In the genomic region with DNA sequence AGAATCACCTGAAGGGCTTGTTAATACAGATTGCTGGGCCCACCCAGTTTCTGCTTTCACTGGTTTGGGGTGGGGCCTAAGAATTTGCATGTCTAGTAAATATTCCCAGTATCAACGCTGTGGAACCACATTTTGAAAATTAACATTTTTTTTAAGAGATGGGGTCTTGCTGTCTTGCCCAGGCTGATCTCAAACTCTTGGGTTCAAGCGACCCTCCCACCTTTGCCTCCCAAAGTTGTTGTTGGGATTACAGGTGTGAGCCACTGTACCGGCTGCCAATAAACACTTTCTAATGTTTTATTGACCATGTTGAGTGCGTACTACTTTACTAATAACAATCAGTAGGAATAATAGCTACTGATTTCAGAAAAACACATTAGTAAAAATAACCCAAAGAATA, we compare ENCODE assay signal across 11 cellular contexts. TPM values are rescaled to one million over a fixed set of nuclear protein-coding genes. Genes with fewer than 3 reads are reported as not detected.
DNase-seq lines count a peak whose midpoint lies in the region; ATAC-seq, FAIRE-seq and TF ChIP-seq lines count a peak whose summit lies in the region.
"Had no signal": no experiment of that assay in that cellular context is flagged by ENCODE, and none has a peak within 500 bp of the region (broad histone marks: within the 10 kb centered on the region; RNA-seq: fewer than 3 reads in every experiment).

No MANE protein-coding gene starts in this region.

- H4K8ac ChIP-seq in mesendoderm (ENCODE audit: low read depth, low read length) = no peak overlapping the region

- peaks cover 3% of the 10 kb centered on the region; the same call in 1 of the 2 replicates for H4K20me1 ChIP-seq in HepG2 (ENCODE audit: insufficient read depth, low read length)

- no peak overlapping the region for H3K23ac ChIP-seq in mesendoderm (ENCODE audit: low read length)

- H3K36me3 ChIP-seq in HepG2 (replicated peaks in 1 of 2; ENCODE audit: control insufficient read depth in 1 of 2, insufficient read depth in 2 of 2, low read length in 2 of 2) (peaks cover 20 to 59% of the 10 kb centered on the region in 2 experiments), right lobe of liver (peaks cover 25 to 58% (median 51%) of the 10 kb centered on the region in 4 donors), adipocyte (ENCODE audit: control insufficient read depth, insufficient read depth, low read length, severe bottlenecking) (peaks cover 60% of the 10 kb centered on the region), mesendoderm (ENCODE audit: control insufficient read depth, insufficient read depth, low read length) (peaks cover 27% of the 10 kb centered on the region), vagina (peaks cover 6 to 59% of the 10 kb centered on the region in 2 donors), upper lobe of left lung (peaks cover 53 to 59% (median 54%) of the 10 kb centered on the region in 4 donors)

- 96% methylated on average over 4 of the region's 4 CpGs for WGBS in HepG2 (ENCODE audit: low lambda C conversion rate)
- whole genome bisulfite sequencing in right lobe of liver (ENCODE audit: insufficient coverage, low coverage, low lambda C conversion rate, missing lambda C conversion rate) = 92% methylated on average over 4 of the region's 4 CpGs
- WGBS in mesendoderm (ENCODE audit: extremely low coverage, insufficient coverage, low lambda C conversion rate) = no CpG with 5 or more reads among the region's 4 CpGs
- 66 to 81% methylated on average over 4 of the region's 4 CpGs for WGBS in upper lobe of left lung, 2 donors

- no TSS peak for BruUV-seq in HepG2 (replicated peaks; lab: Mats Ljungman, UMichigan)

- no peak overlapping the region for H3K18ac ChIP-seq in mesendoderm (ENCODE audit: low read length)

- H2BK15ac ChIP-seq in mesendoderm (replicated peaks; ENCODE audit: low read depth) = no peak overlapping the region

- ATAC-seq in HepG2 = no peak
- no peak for ATAC-seq in right lobe of liver
- no peak for ATAC-seq in upper lobe of left lung (ENCODE audit: low FRiP score in 2 of 2)
- no peak for ATAC-seq in HG02885 (IDR thresholded peaks at IDR 0.05; ENCODE audit: poor library complexity, unreplicated experiment)
- ATAC-seq: gastroesophageal sphincter had no signal

- TF ChIP-seq EP300 in HepG2 (IDR thresholded peaks at IDR 0.05; ENCODE audit: low read depth in 2 of 2, low read length in 2 of 2) (no peak), HepG2 (CRISPR knock-in tag; IDR thresholded peaks at IDR 0.05; ENCODE audit: borderline replicate concordance) (no peak), upper lobe of left lung (IDR thresholded peaks at IDR 0.05) (no peak)

- TF ChIP-seq CTCF in HepG2 (CRISPR knock-in tag; IDR thresholded peaks at IDR 0.05) (no peak), right lobe of liver (IDR thresholded peaks at IDR 0.05) (no peak), vagina (IDR thresholded peaks at IDR 0.05) (no peak), upper lobe of left lung (IDR thresholded peaks at IDR 0.05) (no peak)

- no peak overlapping the region for H3K27ac ChIP-seq in HepG2 (ENCODE audit: extremely low read length, insufficient read depth, low read length)
- H3K27ac ChIP-seq in right lobe of liver = no peak overlapping the region
- no peak overlapping the region for H3K27ac ChIP-seq in mesendoderm (ENCODE audit: low read depth, low read length)
- H3K27ac ChIP-seq in vagina = peak overlapping the region; percentile 99
- peak overlapping the region in 1 of 4 donors; percentile 99 for H3K27ac ChIP-seq in upper lobe of left lung

- no peak overlapping the region for H3K4ac ChIP-seq in mesendoderm (ENCODE audit: low read depth, low read length)

- in situ Hi-C loops in HepG2 (cut with HindIII; ENCODE audit: extremely low pct_ligation_motif_present, low pct_unique_long_range_greater_than_20kb) = loop anchor here (5.0 kb wide), 1 partner anchor 51 kb away; the partner anchor contains the start of gene ZBED5

- no peak for FAIRE-seq in HepG2 (lab: Jason Lieb, UNC)

- H3K27me3 ChIP-seq in HepG2 (ENCODE audit: control insufficient read depth in 1 of 2, insufficient read depth in 2 of 2, low read length in 2 of 2) (no peaks in the 10 kb centered on the region; a peak in 1 of 5 replicates), right lobe of liver (no peaks in the 10 kb centered on the region), adipocyte (replicated peaks; ENCODE audit: control insufficient read depth, insufficient read depth, low read length) (no peaks in the 10 kb centered on the region), mesendoderm (ENCODE audit: insufficient read depth, low read length, poor library complexity) (no peaks in the 10 kb centered on the region), vagina (no peaks in the 10 kb centered on the region), upper lobe of left lung (no peaks in the 10 kb centered on the region)
- H3K27me3 ChIP-seq: gastroesophageal sphincter had no signal

- H3K9me3 ChIP-seq in HepG2 (ENCODE audit: low read length) (no peaks in the 10 kb centered on the region), right lobe of liver (no peaks in the 10 kb centered on the region), adipocyte (ENCODE audit: control insufficient read depth, low read length) (no peaks in the 10 kb centered on the region), vagina (no peaks in the 10 kb centered on the region), upper lobe of left lung (no peaks in the 10 kb centered on the region)
- H3K9me3 ChIP-seq: gastroesophageal sphincter had no signal

- H3K4me1 ChIP-seq in HepG2 (ENCODE audit: insufficient read depth, low read length) = peaks cover 47% of the 10 kb centered on the region
- H3K4me1 ChIP-seq in right lobe of liver = peaks cover 0 to 23% (median 10%) of the 10 kb centered on the region in 4 donors
- H3K4me1 ChIP-seq in adipocyte (ENCODE audit: control insufficient read depth, insufficient read depth, low read length) = peaks cover 42% of the 10 kb centered on the region
- H3K4me1 ChIP-seq in mesendoderm (ENCODE audit: control insufficient read depth, low read depth, low read length) = no peaks in the 10 kb centered on the region
- H3K4me1 ChIP-seq in vagina = peaks cover 50% of the 10 kb centered on the region
- H3K4me1 ChIP-seq in upper lobe of left lung = peaks cover 36 to 58% (median 40%) of the 10 kb centered on the region in 4 donors

- no peak overlapping the region for H2AK5ac ChIP-seq in mesendoderm (ENCODE audit: low read length)

- intact Hi-C loops in HepG2 (cut with micrococcal nuclease; ENCODE audit: unreplicated experiment) = loop anchor here (5.0 kb wide), 2 partner anchors 121 to 519 kb away; no protein-coding TSS in a partner anchor
- intact Hi-C loops in right lobe of liver (cut with DNase I) = no loop called here
- intact Hi-C loops in vagina (cut with DNase I) = loop anchor here (5.0 kb wide), 1 partner anchor 51 kb away; the partner anchor contains the start of gene ZBED5

- H3K9ac ChIP-seq in HepG2 (ENCODE audit: insufficient read depth, low read depth, low read length) = no peak overlapping the region
- H3K9ac ChIP-seq in adipocyte (ENCODE audit: low read length) = peak overlapping the region; percentile 100
- peak overlapping the region; percentile 38 for H3K9ac ChIP-seq in mesendoderm (ENCODE audit: low read length)

- POLR2A ChIA-PET in HepG2 (lab: Yijun Ruan, JAX) = interaction anchor here (1.2 to 4.5 kb wide), 4 partner anchors 8 to 52 kb away, joined by 3 to 104 read pairs (median 11); partner anchors contain the start of gene ZBED5

- H3K4me2 ChIP-seq in HepG2 (ENCODE audit: low read depth, low read length) (peak overlapping the region; percentile 76), mesendoderm (ENCODE audit: low read length) (peak overlapping the region; percentile 7)

- H2AFZ ChIP-seq in HepG2 (ENCODE audit: low read length) = no peak overlapping the region

- TF ChIP-seq POLR2A in HepG2 (IDR thresholded peaks at IDR 0.05; ENCODE audit: insufficient read depth in 1 of 2, low read depth in 2 of 2, low read length in 2 of 2) (no peak), right lobe of liver (IDR thresholded peaks at IDR 0.05) (no peak), vagina (IDR thresholded peaks at IDR 0.05) (no peak), upper lobe of left lung (IDR thresholded peaks at IDR 0.05) (no peak)

- H3K56ac ChIP-seq in mesendoderm (ENCODE audit: low read length) = no peak overlapping the region

- H2BK120ac ChIP-seq in mesendoderm (ENCODE audit: low read depth, low read length) = no peak overlapping the region

- TF ChIP-seq RAD21 in HepG2 (CRISPR knock-in tag; IDR thresholded peaks at IDR 0.05) = no peak

- no peak overlapping the region for H2BK5ac ChIP-seq in mesendoderm (ENCODE audit: low read length)

- H3K4me3 ChIP-seq in HepG2 (replicated peaks in 1 of 3; ENCODE audit: insufficient read depth in 1 of 3, low read depth in 2 of 3, low read length in 3 of 3) (peak overlapping the region; percentile 7 to 88 (median 37); a peak in 3 of 6 replicates), right lobe of liver (no peak overlapping the region), adipocyte (ENCODE audit: low read length) (peak overlapping the region; percentile 97), mesendoderm (ENCODE audit: low read length) (no peak overlapping the region), vagina (peak overlapping the region in 1 of 2 donors; percentile 93), upper lobe of left lung (peak overlapping the region in 2 of 4 donors; percentile 90 to 95)

- DNase-seq in HepG2 (ENCODE audit: low spot score) (no peak), right lobe of liver (no peak), adipocyte (ENCODE audit: low read depth) (no peak), mesendoderm (no peak), vagina (ENCODE audit: extremely low spot score in 2 of 2) (no peak), upper lobe of left lung (no peak), ecto neural progenitor cell (ENCODE audit: low spot score) (no peak)
- DNase-seq: activated CD8-positive, alpha-beta memory T cell treated with anti-CD3 and anti-CD28 coated beads for 24 hours; NCI-H510A had no signal

- H3K79me1 ChIP-seq in mesendoderm (ENCODE audit: low read length) = peaks cover 17% of the 10 kb centered on the region

- H3K79me2 ChIP-seq in HepG2 (ENCODE audit: insufficient read depth, low read length) = peaks cover 46% of the 10 kb centered on the region
- H3K79me2 ChIP-seq in mesendoderm (ENCODE audit: control insufficient read depth, insufficient read depth, low read length) = peaks cover 30% of the 10 kb centered on the region

- no peak overlapping the region for H4K5ac ChIP-seq in mesendoderm (ENCODE audit: low read length)

- CTCF ChIA-PET in HepG2 (lab: Yijun Ruan, JAX; ENCODE audit: low intra/inter-chr PET ratio, low total read pairs) = no interaction called here

RNA-seq across cellular contexts. Expression of gene EIF4G2, which starts 2.5 kb away (rescaled TPM):
- 546 and 803 TPM in 2 replicates for total RNA-seq in HepG2 (2016; rRNA removed; fragmentation: Illumina TruSeq; extraction: Trizol)
- 73.8 and 95.4 TPM in 2 replicates for total RNA-seq in HepG2 (2016; cell fraction: cytosol; rRNA removed; fragmentation: Illumina TruSeq; extraction: Trizol; ENCODE audit: low read depth)
- 522 and 797 TPM in 2 replicates for total RNA-seq in HepG2 (2016; cell fraction: insoluble cytoplasmic fraction; rRNA removed; fragmentation: Illumina TruSeq; extraction: Trizol)
- 313 and 368 TPM in 2 replicates for total RNA-seq in HepG2 (2016; cell fraction: membrane; rRNA removed; fragmentation: Illumina TruSeq; extraction: Trizol)
- total RNA-seq in HepG2 (2016; cell fraction: nucleus; rRNA removed; fragmentation: Illumina TruSeq; extraction: Trizol) = 384 and 431 TPM in 2 replicates
- polyA plus RNA-seq in HepG2 (2011; rRNA removed) = 290 and 362 TPM in 2 replicates
- polyA plus RNA-seq in HepG2 (2011; cell fraction: cytosol; rRNA removed) = 158 and 238 TPM in 2 replicates
- 257 and 286 TPM in 2 replicates for polyA plus RNA-seq in HepG2 (2011; cell fraction: nucleus; rRNA removed)
- 312 and 316 TPM in 2 replicates for polyA plus RNA-seq in HepG2 (2012)
- polyA plus RNA-seq in HepG2 (2016; cell fraction: cytosol; fragmentation: Illumina TruSeq; extraction: Trizol; ENCODE audit: low read depth) = 33.7 and 42.4 TPM in 2 replicates
- polyA plus RNA-seq in HepG2 (2016; cell fraction: insoluble cytoplasmic fraction; fragmentation: Illumina TruSeq; extraction: Trizol; ENCODE audit: low read depth) = 793 and 841 TPM in 2 replicates
- 156 and 196 TPM in 2 replicates for polyA plus RNA-seq in HepG2 (2016; cell fraction: membrane; fragmentation: Illumina TruSeq; extraction: Trizol; ENCODE audit: low read depth)
- 494 and 516 TPM in 2 replicates for polyA plus RNA-seq in HepG2 (2016; cell fraction: nucleus; fragmentation: Illumina TruSeq; extraction: Trizol; ENCODE audit: insufficient read depth, low read depth)
- 292 and 575 TPM in 2 replicates for polyA minus RNA-seq in HepG2 (2011; rRNA and poly(A)+ RNA removed; ENCODE audit: low replicate concordance)
- polyA minus RNA-seq in HepG2 (2011; cell fraction: cytosol; rRNA and poly(A)+ RNA removed) = 452 and 495 TPM in 2 replicates
- 406 and 495 TPM in 2 replicates for polyA minus RNA-seq in HepG2 (2011; cell fraction: nucleus; rRNA and poly(A)+ RNA removed)
- total RNA-seq in right lobe of liver = 100 to 1,000 TPM; 229 to 373 (median 302) TPM
- 1,021 TPM for polyA plus RNA-seq in mesendoderm (2013, experiment 1 of 2)
- 1,034 TPM for polyA plus RNA-seq in mesendoderm (2013, experiment 2 of 2)
- 368 TPM for total RNA-seq in vagina
- total RNA-seq in upper lobe of left lung = 1,000 to 10,000 TPM in 1 of 6 donors, 100 to 1,000 TPM in 5; 249 to 1,049 (median 632) TPM

RNA-seq across cellular contexts. Expression of gene ZBED5, which starts 51.6 kb away (rescaled TPM):
- 11.7 and 18.2 TPM in 2 replicates for total RNA-seq in HepG2 (2016; rRNA removed; fragmentation: Illumina TruSeq; extraction: Trizol)
- 2.6 and 3.5 TPM in 2 replicates for total RNA-seq in HepG2 (2016; cell fraction: cytosol; rRNA removed; fragmentation: Illumina TruSeq; extraction: Trizol; ENCODE audit: low read depth)
- 12.8 and 16.3 TPM in 2 replicates for total RNA-seq in HepG2 (2016; cell fraction: insoluble cytoplasmic fraction; rRNA removed; fragmentation: Illumina TruSeq; extraction: Trizol)
- total RNA-seq in HepG2 (2016; cell fraction: membrane; rRNA removed; fragmentation: Illumina TruSeq; extraction: Trizol) = 7.1 and 8.0 TPM in 2 replicates
- total RNA-seq in HepG2 (2016; cell fraction: nucleus; rRNA removed; fragmentation: Illumina TruSeq; extraction: Trizol) = 41.6 and 42.3 TPM in 2 replicates
- 30.4 and 38.6 TPM in 2 replicates for polyA plus RNA-seq in HepG2 (2011; rRNA removed)
- polyA plus RNA-seq in HepG2 (2011; cell fraction: cytosol; rRNA removed) = 12.1 and 15.9 TPM in 2 replicates
- polyA plus RNA-seq in HepG2 (2011; cell fraction: nucleus; rRNA removed) = 32.3 and 43.5 TPM in 2 replicates
- 13.2 and 15.8 TPM in 2 replicates for polyA plus RNA-seq in HepG2 (2012)
- 0.96 and 1.2 TPM in 2 replicates for polyA plus RNA-seq in HepG2 (2016; cell fraction: cytosol; fragmentation: Illumina TruSeq; extraction: Trizol; ENCODE audit: low read depth)
- 14.0 and 15.2 TPM in 2 replicates for polyA plus RNA-seq in HepG2 (2016; cell fraction: insoluble cytoplasmic fraction; fragmentation: Illumina TruSeq; extraction: Trizol; ENCODE audit: low read depth)
- polyA plus RNA-seq in HepG2 (2016; cell fraction: membrane; fragmentation: Illumina TruSeq; extraction: Trizol; ENCODE audit: low read depth) = 2.6 and 3.1 TPM in 2 replicates
- polyA plus RNA-seq in HepG2 (2016; cell fraction: nucleus; fragmentation: Illumina TruSeq; extraction: Trizol; ENCODE audit: insufficient read depth, low read depth) = 70.9 and 72.1 TPM in 2 replicates
- 122 and 258 TPM in 2 replicates for polyA minus RNA-seq in HepG2 (2011; rRNA and poly(A)+ RNA removed; ENCODE audit: low replicate concordance)
- polyA minus RNA-seq in HepG2 (2011; cell fraction: cytosol; rRNA and poly(A)+ RNA removed) = 15.7 and 19.7 TPM in 2 replicates
- polyA minus RNA-seq in HepG2 (2011; cell fraction: nucleus; rRNA and poly(A)+ RNA removed) = 88.1 and 103 TPM in 2 replicates
- total RNA-seq in right lobe of liver = 10 to 100 TPM in 2 of 6 experiments, 1 to 10 TPM in 4; 7.0 to 11.7 (median 8.7) TPM
- polyA plus RNA-seq in mesendoderm (2013, experiment 1 of 2) = 35.8 TPM
- 35.5 TPM for polyA plus RNA-seq in mesendoderm (2013, experiment 2 of 2)
- 40.8 TPM for total RNA-seq in vagina
- total RNA-seq in upper lobe of left lung = 10 to 100 TPM; 14.4 to 54.6 (median 36.7) TPM

RNA-seq across cellular contexts. Expression of gene CTR9, which starts 55.2 kb away (rescaled TPM):
- total RNA-seq in HepG2 (2016; rRNA removed; fragmentation: Illumina TruSeq; extraction: Trizol) (22.1 and 35.9 TPM in 2 replicates), right lobe of liver (10 to 100 TPM; 15.9 to 38.9 (median 20.0) TPM), vagina (20.6 TPM), upper lobe of left lung (10 to 100 TPM in 5 of 6 donors, 1 to 10 TPM in 1; 9.9 to 35.4 (median 26.9) TPM)
- 2.4 and 2.7 TPM in 2 replicates for total RNA-seq in HepG2 (2016; cell fraction: cytosol; rRNA removed; fragmentation: Illumina TruSeq; extraction: Trizol; ENCODE audit: low read depth)
- total RNA-seq in HepG2 (2016; cell fraction: insoluble cytoplasmic fraction; rRNA removed; fragmentation: Illumina TruSeq; extraction: Trizol) = 20.3 and 33.1 TPM in 2 replicates
- total RNA-seq in HepG2 (2016; cell fraction: membrane; rRNA removed; fragmentation: Illumina TruSeq; extraction: Trizol) = 7.5 and 8.7 TPM in 2 replicates
- 14.9 and 16.5 TPM in 2 replicates for total RNA-seq in HepG2 (2016; cell fraction: nucleus; rRNA removed; fragmentation: Illumina TruSeq; extraction: Trizol)
- polyA plus RNA-seq in HepG2 (2011; rRNA removed) = 6.1 and 6.6 TPM in 2 replicates
- polyA plus RNA-seq in HepG2 (2011; cell fraction: cytosol; rRNA removed) = 3.1 and 4.9 TPM in 2 replicates
- 2.9 and 4.3 TPM in 2 replicates for polyA plus RNA-seq in HepG2 (2011; cell fraction: nucleus; rRNA removed)
- 9.8 and 14.0 TPM in 2 replicates for polyA plus RNA-seq in HepG2 (2012)
- polyA plus RNA-seq in HepG2 (2016; cell fraction: cytosol; fragmentation: Illumina TruSeq; extraction: Trizol; ENCODE audit: low read depth) = 0.71 and 0.75 TPM in 2 replicates
- polyA plus RNA-seq in HepG2 (2016; cell fraction: insoluble cytoplasmic fraction; fragmentation: Illumina TruSeq; extraction: Trizol; ENCODE audit: low read depth) = 31.0 and 31.2 TPM in 2 replicates
- 1.8 and 2.6 TPM in 2 replicates for polyA plus RNA-seq in HepG2 (2016; cell fraction: membrane; fragmentation: Illumina TruSeq; extraction: Trizol; ENCODE audit: low read depth)
- 15.6 and 16.5 TPM in 2 replicates for polyA plus RNA-seq in HepG2 (2016; cell fraction: nucleus; fragmentation: Illumina TruSeq; extraction: Trizol; ENCODE audit: insufficient read depth, low read depth)
- 3.0 and 9.8 TPM in 2 replicates for polyA minus RNA-seq in HepG2 (2011; rRNA and poly(A)+ RNA removed; ENCODE audit: low replicate concordance)
- polyA minus RNA-seq in HepG2 (2011; cell fraction: cytosol; rRNA and poly(A)+ RNA removed) = 8.4 and 12.7 TPM in 2 replicates
- 14.3 and 19.4 TPM in 2 replicates for polyA minus RNA-seq in HepG2 (2011; cell fraction: nucleus; rRNA and poly(A)+ RNA removed)
- 26.4 TPM for polyA plus RNA-seq in mesendoderm (2013, experiment 1 of 2)
- 26.8 TPM for polyA plus RNA-seq in mesendoderm (2013, experiment 2 of 2)

Comparison
In these comparisons a context has a peak if more than half of its experiments do, and no peak if none do; other contexts are left out.
1. H3K4me3 ChIP-seq: peak in HepG2 (3 of 3) and adipocyte (single experiment); none in right lobe of liver (0 of 3) and mesendoderm (single experiment).
2. intact Hi-C loops: an anchor here in HepG2 (5.0 kb wide) and vagina (5.0 kb wide); none called in right lobe of liver.